In genomic region chr18:56650056-56650455, GRCh38 we compare ENCODE assay signal across 12 cellular contexts. TPM values are rescaled to one million over a fixed set of nuclear protein-coding genes. Genes with fewer than 3 reads are reported as not detected.
DNase-seq lines count a peak whose midpoint lies in the region; ATAC-seq and TF ChIP-seq lines count a peak whose summit lies in the region.
"Had no signal": no experiment of that assay in that cellular context is flagged by ENCODE, and none has a peak within 500 bp of the region (broad histone marks: within the 10 kb centered on the region; RNA-seq: fewer than 3 reads in every experiment).

No MANE protein-coding gene starts in this region.

- peaks cover 10% of the 10 kb centered on the region; the same call in 1 of the 2 replicates for H3F3A ChIP-seq in SU-DHL-6 (ENCODE audit: insufficient read depth)

- H2AFZ ChIP-seq in SU-DHL-6 (ENCODE audit: low read depth, low read length, severe bottlenecking), result peak overlapping the region; percentile 95

- H3K27ac Mint-ChIP-seq in stimulated activated naive CD8-positive, alpha-beta T cell treated with anti-CD3 and anti-CD28 coated beads, Interleukin-15, Interleukin-2, amounts not matched to agents 100 ng/mL and 50 ng/mL, for 24 hours, result no peak overlapping the region
- H3K27ac Mint-ChIP-seq in stimulated activated naive CD8-positive, alpha-beta T cell treated with anti-CD3 and anti-CD28 coated beads, Interleukin-15, amount 100 ng/mL, for 72 hours, result no peak overlapping the region
- no peak overlapping the region for H3K27ac Mint-ChIP-seq in mesothelial cell of epicardium

- H3K27ac ChIP-seq in SU-DHL-6 (ENCODE audit: low read depth, low read length), result no peak overlapping the region

- ATAC-seq in stimulated activated naive CD8-positive, alpha-beta T cell treated with anti-CD3 and anti-CD28 coated beads, Interleukin-15, amount 100 ng/mL, for 72 hours, result no peak
- no peak for ATAC-seq in HG03135 (IDR thresholded peaks at IDR 0.05; ENCODE audit: unreplicated experiment)
- ATAC-seq: left colon had no signal

- H3K4me3 ChIP-seq in SU-DHL-6 (ENCODE audit: insufficient read depth, low read length, poor library complexity, severe bottlenecking) (peak overlapping the region; percentile 82), foreskin fibroblast (ENCODE audit: low read depth in 1 of 2, low read length in 2 of 2) (no peak overlapping the region)

- peak overlapping the region; percentile 83 for H3K4me2 ChIP-seq in SU-DHL-6 (ENCODE audit: low read depth, low read length, poor library complexity, severe bottlenecking)

- H3K4me3 Mint-ChIP-seq in stimulated activated naive CD8-positive, alpha-beta T cell treated with anti-CD3 and anti-CD28 coated beads, Interleukin-15, Interleukin-2, amounts not matched to agents 100 ng/mL and 50 ng/mL, for 24 hours, result peak overlapping the region; percentile 98
- H3K4me3 Mint-ChIP-seq in stimulated activated naive CD8-positive, alpha-beta T cell treated with anti-CD3 and anti-CD28 coated beads, Interleukin-15, amount 100 ng/mL, for 72 hours, result peak overlapping the region in 1 of 2 donors; percentile 3
- H3K4me3 Mint-ChIP-seq in mesothelial cell of epicardium, result no peak overlapping the region

- H3K9me2 ChIP-seq in SU-DHL-6 (replicated peaks; ENCODE audit: insufficient read depth, low read length), result no peaks in the 10 kb centered on the region

- no peaks in the 10 kb centered on the region for H3K9me3 ChIP-seq in SU-DHL-6 (ENCODE audit: insufficient read depth, low read length)
- H3K9me3 ChIP-seq: neutrophil had no signal

- TF ChIP-seq CTCF in SU-DHL-6 (IDR thresholded peaks at IDR 0.05; ENCODE audit: insufficient read depth, low read length, poor library complexity, severe bottlenecking), result no peak
- TF ChIP-seq CTCF in foreskin fibroblast (IDR thresholded peaks at IDR 0.05; ENCODE audit: low read depth, low read length), result no peak
- no peak for TF ChIP-seq CTCF in mesothelial cell of epicardium (IDR thresholded peaks at IDR 0.05; ENCODE audit: unreplicated experiment)

- H3K79me2 ChIP-seq in SU-DHL-6 (ENCODE audit: insufficient read depth, low read length), result peaks cover 35% of the 10 kb centered on the region

- no peaks in the 10 kb centered on the region for H3K9me3 Mint-ChIP-seq in stimulated activated naive CD8-positive, alpha-beta T cell treated with anti-CD3 and anti-CD28 coated beads, Interleukin-15, Interleukin-2, amounts not matched to agents 100 ng/mL and 50 ng/mL, for 24 hours
- peaks cover 5 to 7% of the 10 kb centered on the region in 2 donors for H3K9me3 Mint-ChIP-seq in stimulated activated naive CD8-positive, alpha-beta T cell treated with anti-CD3 and anti-CD28 coated beads, Interleukin-15, amount 100 ng/mL, for 72 hours
- H3K9me3 Mint-ChIP-seq in mesothelial cell of epicardium, result peaks cover 13% of the 10 kb centered on the region

- H3K27me3 ChIP-seq in SU-DHL-6 (ENCODE audit: low read length), result no peaks in the 10 kb centered on the region
- H3K27me3 ChIP-seq: neutrophil had no signal

- H3K27me3 Mint-ChIP-seq in stimulated activated naive CD8-positive, alpha-beta T cell treated with anti-CD3 and anti-CD28 coated beads, Interleukin-15, Interleukin-2, amounts not matched to agents 100 ng/mL and 50 ng/mL, for 24 hours, result no peaks in the 10 kb centered on the region
- no peaks in the 10 kb centered on the region for H3K27me3 Mint-ChIP-seq in stimulated activated naive CD8-positive, alpha-beta T cell treated with anti-CD3 and anti-CD28 coated beads, Interleukin-15, amount 100 ng/mL, for 72 hours
- no peaks in the 10 kb centered on the region for H3K27me3 Mint-ChIP-seq in mesothelial cell of epicardium (ENCODE audit: low read depth)

- no peaks in the 10 kb centered on the region for H3K36me3 ChIP-seq in SU-DHL-6 (ENCODE audit: low read length)
- H3K36me3 ChIP-seq: neutrophil had no signal

- no peak overlapping the region for H3K9ac ChIP-seq in SU-DHL-6 (ENCODE audit: low read length)

- DNase-seq in stimulated activated naive CD8-positive, alpha-beta T cell treated with anti-CD3 and anti-CD28 coated beads, Interleukin-15, amount 100 ng/mL, for 72 hours, result no peak
- DNase-seq in foreskin fibroblast (peak; percentile 36 to 61), mesothelial cell of epicardium (ENCODE audit: low spot score in 2 of 2, unreplicated experiment in 2 of 2) (no peak), C1 segment of cervical spinal cord (lab: John Stamatoyannopoulos, UW) (no peak)
- no peak for DNase-seq in stimulated activated CD4-positive, alpha-beta T cell treated with anti-CD3 and anti-CD28 coated beads, Interleukin-4, amount 100 ng/mL, for 1 hour
- DNase-seq: effector CD4-positive, alpha-beta T cell; GOT3; left colon had no signal

- H4K20me1 ChIP-seq in SU-DHL-6 (ENCODE audit: low read depth, low read length), result no peaks in the 10 kb centered on the region

- H3K36me3 Mint-ChIP-seq in stimulated activated naive CD8-positive, alpha-beta T cell treated with anti-CD3 and anti-CD28 coated beads, Interleukin-15, Interleukin-2, amounts not matched to agents 100 ng/mL and 50 ng/mL, for 24 hours (ENCODE audit: low read depth), result peaks cover 7% of the 10 kb centered on the region
- peaks cover 2% of the 10 kb centered on the region for H3K36me3 Mint-ChIP-seq in mesothelial cell of epicardium

- H3K4me1 Mint-ChIP-seq in stimulated activated naive CD8-positive, alpha-beta T cell treated with anti-CD3 and anti-CD28 coated beads, Interleukin-15, Interleukin-2, amounts not matched to agents 100 ng/mL and 50 ng/mL, for 24 hours (ENCODE audit: low read depth), result peaks cover 71% of the 10 kb centered on the region
- H3K4me1 Mint-ChIP-seq in stimulated activated naive CD8-positive, alpha-beta T cell treated with anti-CD3 and anti-CD28 coated beads, Interleukin-15, amount 100 ng/mL, for 72 hours, result peaks cover 51% of the 10 kb centered on the region
- peaks cover 16% of the 10 kb centered on the region for H3K4me1 Mint-ChIP-seq in mesothelial cell of epicardium

RNA-seq across cellular contexts. Expression of gene WDR7, which starts 1.1 kb away (rescaled TPM):
- 22.8 to 28.0 TPM (median 27.4 TPM) in 3 replicates for total RNA-seq in mesothelial cell of epicardium

RNA-seq across cellular contexts. Expression of gene TXNL1, which starts 11.7 kb away (rescaled TPM):
- 75.9 to 77.3 TPM (median 76.9 TPM) in 3 replicates for total RNA-seq in mesothelial cell of epicardium

Comparison
In these comparisons a context has a peak if more than half of its experiments do, and no peak if none do; other contexts are left out.
1. DNase-seq: peak in foreskin fibroblast (2 of 2); none in stimulated activated naive CD8-positive, alpha-beta T cell treated with anti-CD3 and anti-CD28 coated beads, Interleukin-15, amount 100 ng/mL, for 72 hours (0 of 2), mesothelial cell of epicardium (0 of 2), C1 segment of cervical spinal cord (0 of 14) and stimulated activated CD4-positive, alpha-beta T cell treated with anti-CD3 and anti-CD28 coated beads, Interleukin-4, amount 100 ng/mL, for 1 hour (single experiment).